In genomic region chr1:113459279-113459678, GRCh38 we compare ENCODE assay signal across 22 cellular contexts.
"Had no signal": no experiment of that assay in that cellular context is flagged by ENCODE, and none has a peak within 500 bp of the region (broad histone marks: within the 10 kb centered on the region; RNA-seq: fewer than 3 reads in every experiment).

No MANE protein-coding gene starts in this region.

- FAIRE-seq: kidney had no signal

- H3K27ac ChIP-seq: dorsolateral prefrontal cortex, hepatocyte, left lung, transverse colon, vagina had no signal

- DNase-seq: activated CD4-positive, alpha-beta T cell treated with anti-CD3 and anti-CD28 coated beads, Interleukin-2, amount 50 U/mL, for 1 hour; activated CD8-positive, alpha-beta memory T cell treated with anti-CD3 and anti-CD28 coated beads for 24 hours; activated naive CD8-positive, alpha-beta T cell treated with anti-CD3 and anti-CD28 coated beads, Interleukin-2, amount 10 ng/mL, durations not matched to agents 7 days and 5 days; aorta; dorsolateral prefrontal cortex; endodermal cell; erythroblast; kidney; left lung; mucosa of descending colon; naive thymus-derived CD4-positive, alpha-beta T cell; stimulated activated CD4-positive, alpha-beta T cell treated with anti-CD3 and anti-CD28 coated beads, Interleukin-4, amount 100 ng/mL, for 4 hours; stimulated activated CD8-positive, alpha-beta memory T cell treated with anti-CD3 and anti-CD28 coated beads, Interleukin-4, amount 100 ng/mL, for 48 hours; stimulated activated naive CD4-positive, alpha-beta T cell treated with Interleukin-2 at 50 U/mL for 16 hours; substantia nigra; T-cell; T-helper 9 cell; transverse colon had no signal

- H3K36me3 ChIP-seq: left lung, transverse colon, vagina had no signal

- ATAC-seq: activated CD4-positive, CD25-positive, alpha-beta regulatory T cell treated with anti-CD3 and anti-CD28 coated beads, Interleukin-2, amount 50 U/mL, for 24 hours; left lung; mucosa of descending colon; naive thymus-derived CD4-positive, alpha-beta T cell; T-cell had no signal

- H3K9me3 ChIP-seq: mucosa of descending colon, transverse colon, vagina had no signal

- H3K4me3 ChIP-seq: dorsolateral prefrontal cortex, hepatocyte, left lung, mucosa of descending colon, smooth muscle cell, transverse colon, vagina had no signal

- H3K27me3 ChIP-seq: dorsolateral prefrontal cortex, hepatocyte, left lung, transverse colon, vagina had no signal
